ENCODE assay signal across 8 cellular contexts in the genomic region with DNA sequence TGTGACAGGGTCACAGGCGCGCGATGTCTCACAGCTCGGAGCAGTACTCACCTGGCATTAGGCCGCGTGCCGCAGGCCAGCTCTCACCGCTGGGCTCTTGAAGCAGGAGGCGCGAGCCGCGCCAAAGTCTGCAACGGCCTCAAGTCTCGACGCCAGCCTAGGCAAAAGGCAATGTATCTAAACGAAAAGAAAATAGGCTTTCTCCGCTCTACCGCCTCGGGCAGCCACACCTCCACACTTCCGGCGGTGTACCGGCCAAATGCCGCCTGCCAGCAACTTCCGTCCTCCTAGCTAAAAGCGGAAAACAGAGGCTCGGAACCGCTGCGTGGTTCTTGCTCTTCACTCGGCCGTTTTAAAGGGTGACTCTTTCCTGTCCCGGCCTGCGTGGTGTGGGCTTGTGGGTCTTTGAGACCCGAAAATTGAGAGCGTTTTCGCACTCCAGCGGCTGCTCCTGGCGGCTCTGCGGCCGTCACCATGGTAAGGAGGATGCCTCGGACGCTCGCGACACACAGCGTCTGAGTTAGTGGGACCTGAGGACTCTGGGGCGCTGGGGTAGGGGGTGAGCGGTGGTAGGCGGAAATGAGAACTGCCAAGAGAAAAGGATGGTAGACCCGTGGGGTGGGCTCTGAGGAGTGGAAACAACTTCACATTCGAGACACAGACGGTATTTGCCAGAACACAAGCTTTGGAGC. TPM values are rescaled to one million over a fixed set of nuclear protein-coding genes. Genes with fewer than 3 reads are reported as not detected.
DNase-seq lines count a peak whose midpoint lies in the region; ATAC-seq, FAIRE-seq and TF ChIP-seq lines count a peak whose summit lies in the region.

A gene with protein sequence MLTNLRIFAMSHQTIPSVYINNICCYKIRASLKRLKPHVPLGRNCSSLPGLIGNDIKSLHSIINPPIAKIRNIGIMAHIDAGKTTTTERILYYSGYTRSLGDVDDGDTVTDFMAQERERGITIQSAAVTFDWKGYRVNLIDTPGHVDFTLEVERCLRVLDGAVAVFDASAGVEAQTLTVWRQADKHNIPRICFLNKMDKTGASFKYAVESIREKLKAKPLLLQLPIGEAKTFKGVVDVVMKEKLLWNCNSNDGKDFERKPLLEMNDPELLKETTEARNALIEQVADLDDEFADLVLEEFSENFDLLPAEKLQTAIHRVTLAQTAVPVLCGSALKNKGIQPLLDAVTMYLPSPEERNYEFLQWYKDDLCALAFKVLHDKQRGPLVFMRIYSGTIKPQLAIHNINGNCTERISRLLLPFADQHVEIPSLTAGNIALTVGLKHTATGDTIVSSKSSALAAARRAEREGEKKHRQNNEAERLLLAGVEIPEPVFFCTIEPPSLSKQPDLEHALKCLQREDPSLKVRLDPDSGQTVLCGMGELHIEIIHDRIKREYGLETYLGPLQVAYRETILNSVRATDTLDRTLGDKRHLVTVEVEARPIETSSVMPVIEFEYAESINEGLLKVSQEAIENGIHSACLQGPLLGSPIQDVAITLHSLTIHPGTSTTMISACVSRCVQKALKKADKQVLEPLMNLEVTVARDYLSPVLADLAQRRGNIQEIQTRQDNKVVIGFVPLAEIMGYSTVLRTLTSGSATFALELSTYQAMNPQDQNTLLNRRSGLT (minus strand): TSS at position 231 of the 692 bp plus-strand sequence. CDS start 3,375 bp downstream, outside the sequence.
A gene (plus strand): TSS at position 363 of the 692 bp plus-strand sequence. CDS start 112 bp downstream, at position 475.

- no peaks in the 10 kb centered on the region for H3K27me3 Mint-ChIP-seq in T-cell

- peak; percentile 89 for ATAC-seq in HG02840 (IDR thresholded peaks at IDR 0.05; ENCODE audit: low FRiP score, unreplicated experiment)
- peak; percentile 91 to 93 (median 92) for ATAC-seq in T-cell (replicated peaks in 1 of 4)
- peak; percentile 96 to 100 (median 99) for ATAC-seq in heart left ventricle
- peak; percentile 99 to 100 for ATAC-seq in upper lobe of left lung (ENCODE audit: low FRiP score in 2 of 2)

- TF ChIP-seq EP300 in upper lobe of left lung (IDR thresholded peaks at IDR 0.05) = peak in 1 of 4 donors; percentile 17

- H3K4me1 ChIP-seq in adrenal gland (replicated peaks in 1 of 2) (peaks cover 9 to 23% of the 10 kb centered on the region in 2 donors), heart left ventricle (peaks cover 0 to 35% (median 28%) of the 10 kb centered on the region in 12 donors), upper lobe of left lung (peaks cover 21 to 27% (median 25%) of the 10 kb centered on the region in 4 donors)

- H3K4me3 ChIP-seq in adrenal gland (peak within 1 kb of the TSS; percentile 61 to 86 (median 74)), heart left ventricle (peak within 1 kb of the TSS; percentile 67 to 96 (median 92)), upper lobe of left lung (peak within 1 kb of the TSS; percentile 73 to 99 (median 95))

- DNase-seq in GM12891 (ENCODE audit: insufficient read length, low spot score) (peak; percentile 37), NCI-H1436 treated with DMSO at 0.1 percent for 48 hours (lab: John Stamatoyannopoulos, UW) (peak; percentile 52), T-cell (peak; percentile 85 to 96 (median 91)), adrenal gland (peak; percentile 92 to 96 (median 93)), heart left ventricle (peak; percentile 91 to 94 (median 93)), posterior cingulate gyrus (peak; percentile 92 to 99 (median 98)), upper lobe of left lung (peak; percentile 91 to 97)

- CTCF ChIA-PET in T-cell (lab: Charles Lee) = interaction anchor here (0.9 to 1.3 kb wide), 3 partner anchors 82 to 570 kb away, joined by 3 read pairs; a partner anchor contains a TSS

- peaks cover 20% of the 10 kb centered on the region for H3K36me3 Mint-ChIP-seq in T-cell

- H3K4me3 Mint-ChIP-seq in T-cell = peak within 1 kb of the TSS; percentile 99 to 100 (median 99)

- H3K27ac Mint-ChIP-seq in T-cell = peak within 1 kb of the TSS; percentile 94 to 97

- H3K27me3 ChIP-seq in adrenal gland (no peaks in the 10 kb centered on the region), heart left ventricle (no peaks in the 10 kb centered on the region), upper lobe of left lung (no peaks in the 10 kb centered on the region)

- no peak for TF ChIP-seq CTCF in adrenal gland (IDR thresholded peaks at IDR 0.05)
- no peak for TF ChIP-seq CTCF in heart left ventricle (IDR thresholded peaks at IDR 0.05)
- TF ChIP-seq CTCF in upper lobe of left lung (IDR thresholded peaks at IDR 0.05) = no peak

- intact Hi-C loops in adrenal gland (cut with DNase I) = loop anchor here (10.0 kb wide), 2 partner anchors 92 to 148 kb away; no protein-coding TSS in a partner anchor
- intact Hi-C loops in heart left ventricle (cut with DNase I) = loop anchor here in 8 of 10 donors (2.0 to 10.0 kb wide), 6 partner anchors 80 to 568 kb away; a partner anchor contains a TSS
- intact Hi-C loops in posterior cingulate gyrus (cut with DNase I) = loop anchor here (1.0 to 10.0 kb wide), 4 partner anchors 78 to 570 kb away; a partner anchor contains a TSS

- H3K36me3 ChIP-seq in adrenal gland (replicated peaks in 1 of 2) (peaks cover 0 to 32% of the 10 kb centered on the region in 2 donors), heart left ventricle (peaks cover 0 to 55% (median 49%) of the 10 kb centered on the region in 9 donors), upper lobe of left lung (peaks cover 0 to 36% (median 23%) of the 10 kb centered on the region in 4 donors)

- H3K27ac ChIP-seq in adrenal gland (peak within 1 kb of the TSS; percentile 25 to 80 (median 57)), heart left ventricle (peak within 1 kb of the TSS; percentile 52 to 86 (median 81)), upper lobe of left lung (peak within 1 kb of the TSS; percentile 80 to 88 (median 85))

- POLR2A ChIA-PET in T-cell (lab: Charles Lee) = interaction anchor here in 1 of 2 donors (0.6 kb wide), 1 partner anchor 570 kb away, joined by 3 read pairs; a partner anchor contains a TSS

- H3K9me3 Mint-ChIP-seq in T-cell = no peaks in the 10 kb centered on the region

- H3K9me3 ChIP-seq in adrenal gland (replicated peaks in 1 of 3) (no peaks in the 10 kb centered on the region), heart left ventricle (no peaks in the 10 kb centered on the region), upper lobe of left lung (no peaks in the 10 kb centered on the region)

- WGBS in adrenal gland, 4 donors = 0 to 1% (median 1%) methylated on average over 23 to 50 of the region's 50 CpGs
- WGBS in heart left ventricle, 4 donors = 0 to 1% (median 1%) methylated on average over 35 to 50 of the region's 50 CpGs
- 0 to 1% methylated on average over 21 to 46 of the region's 50 CpGs for whole genome bisulfite sequencing in upper lobe of left lung, 2 donors

- peaks cover 23 to 53% (median 49%) of the 10 kb centered on the region in 3 donors for H3K4me1 Mint-ChIP-seq in T-cell

- TF ChIP-seq POLR2A in GM12891 (IDR thresholded peaks at IDR 0.05; ENCODE audit: low read depth, low read length) (peak; percentile 81), adrenal gland (IDR thresholded peaks at IDR 0.05) (no peak), heart left ventricle (IDR thresholded peaks at IDR 0.05) (peak in 1 of 2 donors; percentile 52), upper lobe of left lung (IDR thresholded peaks at IDR 0.05) (peak in 2 of 4 donors; percentile 28 to 57)

- peak; percentile 93 for FAIRE-seq in GM12891 (lab: Jason Lieb, UNC)

TF ChIP-seq in GM12891, 5 proteins besides CTCF, POLR2A, EP300 and RAD21:
- TF ChIP-seq POU2F2 (IDR thresholded peaks at IDR 0.05; ENCODE audit: low read depth, low read length) (peak; percentile 86), POLR2AphosphoS5 (IDR thresholded peaks at IDR 0.05; ENCODE audit: low read depth, low read length) (peak; percentile 92), PAX5 (IDR thresholded peaks at IDR 0.05; ENCODE audit: insufficient read depth, low read length, severe bottlenecking) (no peak), TAF1 (IDR thresholded peaks at IDR 0.05; ENCODE audit: low read depth, low read length) (peak; percentile 81), SPI1 (IDR thresholded peaks at IDR 0.05; ENCODE audit: low read depth, low read length) (0 out of 2 replicates have a peak, but pooled peaks have one; percentile 29)

RNA-seq across cellular contexts. Expression of the first gene that starts in this region (rescaled TPM):
- 19.5 TPM for polyA plus RNA-seq in GM12891 (2012; ENCODE audit: low read depth, missing spikeins)
- total RNA-seq in T-cell (10 to 100 TPM; 13.7 to 21.8 (median 20.3) TPM), adrenal gland (10 to 100 TPM; 23.5 to 45.8 (median 34.2) TPM), heart left ventricle (10 to 100 TPM; 26.3 to 54.9 (median 46.1) TPM), upper lobe of left lung (10 to 100 TPM in 5 of 6 donors, 1 to 10 TPM in 1; 6.1 to 33.5 (median 16.0) TPM)
- polyA plus RNA-seq in adrenal gland (10 to 100 TPM; 27.7 to 67.7 (median 29.2) TPM), heart left ventricle (10 to 100 TPM; 29.1 to 39.9 TPM)

RNA-seq across cellular contexts. Expression of the second gene that starts in this region (rescaled TPM):
- polyA plus RNA-seq in GM12891 (2012; ENCODE audit: low read depth, missing spikeins) = 120 TPM
- total RNA-seq in T-cell (100 to 1,000 TPM in 3 of 5 donors, 10 to 100 TPM in 2; 81.8 to 142 (median 126) TPM), adrenal gland (100 to 1,000 TPM in 3 of 8 donors, 10 to 100 TPM in 5; 55.9 to 152 (median 78.4) TPM), heart left ventricle (10 to 100 TPM; 33.2 to 77.0 (median 43.8) TPM), upper lobe of left lung (10 to 100 TPM; 38.2 to 77.0 (median 49.2) TPM)
- polyA plus RNA-seq in adrenal gland (100 to 1,000 TPM in 1 of 3 donors, 10 to 100 TPM in 2; 52.7 to 353 (median 74.0) TPM), heart left ventricle (100 to 1,000 TPM in 1 of 2 donors, 10 to 100 TPM in 1; 39.8 to 114 TPM)

Comparison
In these comparisons a context has a peak if more than half of its experiments do, and no peak if none do; other contexts are left out.
1. Peak in every context shown above with its lines: DNase-seq, ATAC-seq, H3K4me3 ChIP-seq and H3K27ac ChIP-seq.
2. DNase-seq: peak in every context shown above with its lines; median percentile 98 in posterior cingulate gyrus; 94 in upper lobe of left lung; 93 in adrenal gland; 93 in heart left ventricle; 91 in T-cell; 52 in NCI-H1436 treated with DMSO at 0.1 percent for 48 hours; 37 in GM12891.